ENCODE assay signal across 8 cellular contexts in genomic region chr7:152760384-152761115, GRCh38. TPM values are rescaled to one million over a fixed set of nuclear protein-coding genes. Genes with fewer than 3 reads are reported as not detected.
A peak's percentile ranks its signal among the peaks of the same experiment; 100 is the strongest.
DNase-seq lines count a peak whose midpoint lies in the region; ATAC-seq, FAIRE-seq and TF ChIP-seq lines count a peak whose summit lies in the region.

No MANE protein-coding gene starts in this region.

- TF ChIP-seq CTCF in LNCaP clone FGC (IDR thresholded peaks at IDR 0.05; ENCODE audit: control insufficient read depth, extremely low read depth, insufficient read depth) (no peak), astrocyte (IDR thresholded peaks at IDR 0.05; ENCODE audit: insufficient read depth, low read depth, low read length) (no peak), left lung (IDR thresholded peaks at IDR 0.05) (no peak), transverse colon (IDR thresholded peaks at IDR 0.05) (no peak)

- peak overlapping the region; percentile 92 for H3K27ac ChIP-seq in astrocyte (ENCODE audit: low read depth, low read length)
- peak overlapping the region in 1 of 2 donors; percentile 87 for H3K27ac ChIP-seq in left lung
- H3K27ac ChIP-seq in transverse colon: peak overlapping the region; percentile 90 to 95 (median 92)

- H3K9me3 Mint-ChIP-seq in astrocyte (ENCODE audit: unreplicated experiment): peaks cover 3% of the 10 kb centered on the region

- FAIRE-seq in astrocyte (lab: Jason Lieb, UNC): no peak

- H3K27me3 Mint-ChIP-seq in astrocyte (ENCODE audit: low read depth, unreplicated experiment): no peaks in the 10 kb centered on the region

- no peak for TF ChIP-seq EP300 in transverse colon (IDR thresholded peaks at IDR 0.05; ENCODE audit: low read depth)

- in situ Hi-C loops in transverse colon (cut with MboI; ENCODE audit: low pct_ligation_motif_present in 1 of 4, low pct_unique_long_range_greater_than_20kb in 1 of 4, low sequenced_read_pairs in 3 of 4): no loop called here

- peak; percentile 25 for DNase-seq in NCI-H2107 treated with DMSO at 0.1 percent for 48 hours (lab: John Stamatoyannopoulos, UW; ENCODE audit: unreplicated experiment)
- DNase-seq in NCI-H2107 (lab: John Stamatoyannopoulos, UW): no peak
- no peak for DNase-seq in LNCaP clone FGC (ENCODE audit: low read depth)
- no peak for DNase-seq in astrocyte (ENCODE audit: low read depth)
- no peak for DNase-seq in left lung
- DNase-seq in transverse colon: no peak

- peak overlapping the region; percentile 88 for H3K4me3 Mint-ChIP-seq in astrocyte (ENCODE audit: unreplicated experiment)

- 20 to 39% methylated on average over 3 to 14 of the region's 14 CpGs for WGBS in transverse colon (ENCODE audit: low coverage in 1 of 2), 2 donors

- intact Hi-C loops in left lung (cut with DNase I): no loop called here
- intact Hi-C loops in transverse colon (cut with DNase I; ENCODE audit: low total_unique reads): no loop called here

- no peaks in the 10 kb centered on the region for H3K36me3 Mint-ChIP-seq in astrocyte (ENCODE audit: low read depth, unreplicated experiment)

- peak overlapping the region; percentile 70 for H3K27ac Mint-ChIP-seq in astrocyte (ENCODE audit: unreplicated experiment)

- peaks cover 14% of the 10 kb centered on the region for H3K4me1 Mint-ChIP-seq in astrocyte (ENCODE audit: low read depth, unreplicated experiment)

- ATAC-seq in left lung: no peak
- no peak for ATAC-seq in HG03521 (IDR thresholded peaks at IDR 0.05; ENCODE audit: unreplicated experiment)
- no peak for ATAC-seq in HG03196 (IDR thresholded peaks at IDR 0.05; ENCODE audit: unreplicated experiment)

- H3K79me2 ChIP-seq in astrocyte (ENCODE audit: insufficient read depth, low read length): peaks cover 29% of the 10 kb centered on the region

- peak overlapping the region; percentile 98 for H3K4me2 ChIP-seq in astrocyte (ENCODE audit: low read length)

- no peaks in the 10 kb centered on the region for H4K20me1 ChIP-seq in astrocyte (ENCODE audit: insufficient read depth, low read length)

- H3K27me3 ChIP-seq in astrocyte (ENCODE audit: insufficient read depth, low read length) (no peaks in the 10 kb centered on the region), left lung (no peaks in the 10 kb centered on the region), transverse colon (no peaks in the 10 kb centered on the region)

- TF ChIP-seq POLR2A in transverse colon (IDR thresholded peaks at IDR 0.05): no peak

- H2AFZ ChIP-seq in astrocyte (ENCODE audit: low read depth, low read length): peak overlapping the region; percentile 74

- peaks cover 15% of the 10 kb centered on the region for H3K4me1 ChIP-seq in astrocyte (ENCODE audit: insufficient read depth, low read length)
- peaks cover 0 to 22% of the 10 kb centered on the region in 2 donors for H3K4me1 ChIP-seq in left lung
- H3K4me1 ChIP-seq in transverse colon: peaks cover 7 to 13% (median 12%) of the 10 kb centered on the region in 4 donors

- H3K4me3 ChIP-seq in LNCaP clone FGC (ENCODE audit: low read depth, low read length) (peak overlapping the region; percentile 87), astrocyte (ENCODE audit: insufficient read depth, low read depth, low read length) (peak overlapping the region; percentile 80), left lung (peak overlapping the region; percentile 85 to 92), transverse colon (peak overlapping the region; percentile 87 to 99 (median 97))

- H3K9me3 ChIP-seq in astrocyte (ENCODE audit: insufficient read depth, low read depth, low read length): no peaks in the 10 kb centered on the region
- no peaks in the 10 kb centered on the region for H3K9me3 ChIP-seq in left lung
- H3K9me3 ChIP-seq in transverse colon: no peaks in the 10 kb centered on the region

- H3K9ac ChIP-seq in astrocyte (ENCODE audit: low read length): peak overlapping the region; percentile 87

- H3K36me3 ChIP-seq in astrocyte (ENCODE audit: insufficient read depth, low read length) (no peaks in the 10 kb centered on the region), left lung (no peaks in the 10 kb centered on the region), transverse colon (no peaks in the 10 kb centered on the region)

RNA-seq across cellular contexts. Expression of gene ACTR3B, which starts 1.0 kb away (rescaled TPM):
- total RNA-seq in astrocyte: 7.3 and 10.7 TPM in 2 replicates
- 10 to 100 TPM in 1 of 2 donors, 1 to 10 TPM in 1; 6.6 to 10.3 TPM for total RNA-seq in left lung
- 1 to 10 TPM; 1.6 to 7.1 (median 3.8) TPM for total RNA-seq in transverse colon
